Comparison of ENCODE assay signal across 8 cellular contexts in the genomic region with DNA sequence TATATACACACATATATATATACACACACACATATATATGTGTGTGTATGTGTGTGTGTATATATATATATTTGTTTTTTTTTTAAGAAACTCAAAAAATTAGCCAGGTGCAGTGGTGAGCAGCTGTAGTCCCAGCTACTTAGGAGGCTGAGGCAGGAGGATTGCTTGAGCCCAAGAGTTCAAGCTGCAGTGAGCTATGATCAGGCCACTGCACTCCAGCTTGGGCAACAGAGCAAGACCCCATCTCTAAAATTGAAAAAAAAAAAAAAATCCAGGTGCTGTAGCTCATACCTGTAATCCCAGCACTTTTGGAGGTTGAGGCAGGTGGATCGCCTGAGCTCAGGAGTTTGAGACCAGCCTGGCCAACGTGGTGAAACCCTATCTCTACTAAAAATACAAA. TPM values are rescaled to one million over a fixed set of nuclear protein-coding genes. Genes with fewer than 3 reads are reported as not detected.
"Had no signal": no experiment of that assay in that cellular context is flagged by ENCODE, and none has a peak within 500 bp of the region (broad histone marks: within the 10 kb centered on the region; RNA-seq: fewer than 3 reads in every experiment).

No MANE protein-coding gene starts in this region.

RNA-seq across cellular contexts. Expression of gene CCDC87, which starts 3.5 kb away (rescaled TPM):
- total RNA-seq: urinary bladder had no signal

RNA-seq across cellular contexts. Expression of gene ACTN3, which starts 42.6 kb away (rescaled TPM):
- total RNA-seq: stomach, suprapubic skin, temporal lobe, thoracic aorta, transverse colon, upper lobe of right lung, urinary bladder, vagina had no signal
